ENCODE assay signal across 1 cellular context in genomic region chr20:5119435-5120188, GRCh38.
TF ChIP-seq lines count a peak whose summit lies in the region.

Gene PCNA (minus strand): TSS chr20:5119958. CDS start chr20:5119798, 160 bp downstream.

TF ChIP-seq in WTC11, 78 proteins besides CTCF, POLR2A, EP300 and RAD21 (continued from another document and continues in another):
- TF ChIP-seq PRDM15 (CRISPR knock-in tag; IDR thresholded peaks at IDR 0.05), result no peak
- peak; percentile 10; the same call in 1 of the 2 replicates for TF ChIP-seq TEAD1 (CRISPR knock-in tag; IDR thresholded peaks at IDR 0.05)
- TF ChIP-seq ARID4B (CRISPR knock-in tag; IDR thresholded peaks at IDR 0.05; ENCODE audit: borderline replicate concordance), result peak; percentile 3; the same call in 1 of the 2 replicates
- no peak for TF ChIP-seq JUN (CRISPR knock-in tag; IDR thresholded peaks at IDR 0.05)
- TF ChIP-seq, protein P1, sequence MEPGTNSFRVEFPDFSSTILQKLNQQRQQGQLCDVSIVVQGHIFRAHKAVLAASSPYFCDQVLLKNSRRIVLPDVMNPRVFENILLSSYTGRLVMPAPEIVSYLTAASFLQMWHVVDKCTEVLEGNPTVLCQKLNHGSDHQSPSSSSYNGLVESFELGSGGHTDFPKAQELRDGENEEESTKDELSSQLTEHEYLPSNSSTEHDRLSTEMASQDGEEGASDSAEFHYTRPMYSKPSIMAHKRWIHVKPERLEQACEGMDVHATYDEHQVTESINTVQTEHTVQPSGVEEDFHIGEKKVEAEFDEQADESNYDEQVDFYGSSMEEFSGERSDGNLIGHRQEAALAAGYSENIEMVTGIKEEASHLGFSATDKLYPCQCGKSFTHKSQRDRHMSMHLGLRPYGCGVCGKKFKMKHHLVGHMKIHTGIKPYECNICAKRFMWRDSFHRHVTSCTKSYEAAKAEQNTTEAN (CRISPR knock-in tag; IDR thresholded peaks at IDR 0.05), result 0 out of 2 replicates have a peak, but pooled peaks have one; percentile 16
- peak; percentile 71; the same call in 1 of the 2 replicates for TF ChIP-seq CREB1 (CRISPR knock-in tag; IDR thresholded peaks at IDR 0.05)
- TF ChIP-seq IRF2 (CRISPR knock-in tag; IDR thresholded peaks at IDR 0.05; ENCODE audit: borderline replicate concordance, low read depth), result peak; percentile 1; the same call in 1 of the 2 replicates
- peak; percentile 18; the same call in 1 of the 2 replicates for TF ChIP-seq ATF1 (CRISPR knock-in tag; IDR thresholded peaks at IDR 0.05)
- peak; percentile 91 for TF ChIP-seq SP1 (CRISPR knock-in tag; conservative IDR thresholded peaks at IDR 0.05)
- TF ChIP-seq ZMAT4 (CRISPR knock-in tag; IDR thresholded peaks at IDR 0.05), result no peak
- peak; percentile 90 for TF ChIP-seq CREM (CRISPR knock-in tag; IDR thresholded peaks at IDR 0.05)
- TF ChIP-seq GABPB1 (CRISPR knock-in tag; IDR thresholded peaks at IDR 0.05), result peak; percentile 91
- no peak; the same call in 1 of the 2 replicates for TF ChIP-seq TEAD4 (CRISPR knock-in tag; IDR thresholded peaks at IDR 0.05)
- no peak for TF ChIP-seq NFATC4 (CRISPR knock-in tag; IDR thresholded peaks at IDR 0.05)
- TF ChIP-seq, protein P2, sequence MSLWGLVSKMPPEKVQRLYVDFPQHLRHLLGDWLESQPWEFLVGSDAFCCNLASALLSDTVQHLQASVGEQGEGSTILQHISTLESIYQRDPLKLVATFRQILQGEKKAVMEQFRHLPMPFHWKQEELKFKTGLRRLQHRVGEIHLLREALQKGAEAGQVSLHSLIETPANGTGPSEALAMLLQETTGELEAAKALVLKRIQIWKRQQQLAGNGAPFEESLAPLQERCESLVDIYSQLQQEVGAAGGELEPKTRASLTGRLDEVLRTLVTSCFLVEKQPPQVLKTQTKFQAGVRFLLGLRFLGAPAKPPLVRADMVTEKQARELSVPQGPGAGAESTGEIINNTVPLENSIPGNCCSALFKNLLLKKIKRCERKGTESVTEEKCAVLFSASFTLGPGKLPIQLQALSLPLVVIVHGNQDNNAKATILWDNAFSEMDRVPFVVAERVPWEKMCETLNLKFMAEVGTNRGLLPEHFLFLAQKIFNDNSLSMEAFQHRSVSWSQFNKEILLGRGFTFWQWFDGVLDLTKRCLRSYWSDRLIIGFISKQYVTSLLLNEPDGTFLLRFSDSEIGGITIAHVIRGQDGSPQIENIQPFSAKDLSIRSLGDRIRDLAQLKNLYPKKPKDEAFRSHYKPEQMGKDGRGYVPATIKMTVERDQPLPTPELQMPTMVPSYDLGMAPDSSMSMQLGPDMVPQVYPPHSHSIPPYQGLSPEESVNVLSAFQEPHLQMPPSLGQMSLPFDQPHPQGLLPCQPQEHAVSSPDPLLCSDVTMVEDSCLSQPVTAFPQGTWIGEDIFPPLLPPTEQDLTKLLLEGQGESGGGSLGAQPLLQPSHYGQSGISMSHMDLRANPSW (CRISPR knock-in tag; conservative IDR thresholded peaks at IDR 0.05; ENCODE audit: low read depth), result peak; percentile 42; the same call in 1 of the 2 replicates
- no peak for TF ChIP-seq ATF6 (CRISPR knock-in tag; IDR thresholded peaks at IDR 0.05)
- TF ChIP-seq, protein P3, sequence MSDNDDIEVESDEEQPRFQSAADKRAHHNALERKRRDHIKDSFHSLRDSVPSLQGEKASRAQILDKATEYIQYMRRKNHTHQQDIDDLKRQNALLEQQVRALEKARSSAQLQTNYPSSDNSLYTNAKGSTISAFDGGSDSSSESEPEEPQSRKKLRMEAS (CRISPR knock-in tag; IDR thresholded peaks at IDR 0.05), result peak; percentile 95
- peak; percentile 38; the same call in 1 of the 2 replicates for TF ChIP-seq ZBTB21 (CRISPR knock-in tag; IDR thresholded peaks at IDR 0.05; ENCODE audit: borderline replicate concordance)
- TF ChIP-seq NR3C1 (CRISPR knock-in tag; conservative IDR thresholded peaks at IDR 0.05; ENCODE audit: low read depth), result no peak; the same call in 1 of the 2 replicates
- peak; percentile 8; the same call in 1 of the 2 replicates for TF ChIP-seq RELA (CRISPR knock-in tag; IDR thresholded peaks at IDR 0.05; ENCODE audit: borderline replicate concordance)
- TF ChIP-seq, protein P4, sequence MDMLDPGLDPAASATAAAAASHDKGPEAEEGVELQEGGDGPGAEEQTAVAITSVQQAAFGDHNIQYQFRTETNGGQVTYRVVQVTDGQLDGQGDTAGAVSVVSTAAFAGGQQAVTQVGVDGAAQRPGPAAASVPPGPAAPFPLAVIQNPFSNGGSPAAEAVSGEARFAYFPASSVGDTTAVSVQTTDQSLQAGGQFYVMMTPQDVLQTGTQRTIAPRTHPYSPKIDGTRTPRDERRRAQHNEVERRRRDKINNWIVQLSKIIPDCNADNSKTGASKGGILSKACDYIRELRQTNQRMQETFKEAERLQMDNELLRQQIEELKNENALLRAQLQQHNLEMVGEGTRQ (CRISPR knock-in tag; IDR thresholded peaks at IDR 0.05), result no peak; the same call in 1 of the 2 replicates
- 0 out of 2 replicates have a peak, but pooled peaks have one; percentile 38 for TF ChIP-seq PRRX2 (CRISPR knock-in tag; IDR thresholded peaks at IDR 0.05)
- TF ChIP-seq ETV6 (CRISPR knock-in tag; IDR thresholded peaks at IDR 0.05), result peak; percentile 92
- TF ChIP-seq HMGA2 (CRISPR knock-in tag; IDR thresholded peaks at IDR 0.05), result no peak
- TF ChIP-seq CBFB (CRISPR knock-in tag; IDR thresholded peaks at IDR 0.05; ENCODE audit: low read depth), result peak; percentile 43
- TF ChIP-seq ZNF138 (CRISPR knock-in tag; conservative IDR thresholded peaks at IDR 0.05), result peak; percentile 59; the same call in 1 of the 2 replicates
- peak; percentile 16 for TF ChIP-seq FOXJ3 (CRISPR knock-in tag; IDR thresholded peaks at IDR 0.05; ENCODE audit: borderline replicate concordance)
- TF ChIP-seq SMAD3 (CRISPR knock-in tag; IDR thresholded peaks at IDR 0.05; ENCODE audit: borderline replicate concordance), result 0 out of 2 replicates have a peak, but pooled peaks have one; percentile 1
- 0 out of 2 replicates have a peak, but pooled peaks have one; percentile 77 for TF ChIP-seq USF1 (CRISPR knock-in tag; IDR thresholded peaks at IDR 0.05)
- no peak for TF ChIP-seq ZSCAN18 (CRISPR knock-in tag; IDR thresholded peaks at IDR 0.05)
- TF ChIP-seq ESRRA (CRISPR knock-in tag; IDR thresholded peaks at IDR 0.05; ENCODE audit: borderline replicate concordance), result no peak; the same call in 1 of the 2 replicates
- 0 out of 2 replicates have a peak, but pooled peaks have one; percentile 86 for TF ChIP-seq ZNF219 (CRISPR knock-in tag; IDR thresholded peaks at IDR 0.05; ENCODE audit: borderline replicate concordance)
- peak; percentile 92 for TF ChIP-seq MYBL2 (CRISPR knock-in tag; IDR thresholded peaks at IDR 0.05)
- TF ChIP-seq HMGXB4 (CRISPR knock-in tag; IDR thresholded peaks at IDR 0.05), result peak; percentile 63; the same call in 1 of the 2 replicates
- TF ChIP-seq, protein P5, sequence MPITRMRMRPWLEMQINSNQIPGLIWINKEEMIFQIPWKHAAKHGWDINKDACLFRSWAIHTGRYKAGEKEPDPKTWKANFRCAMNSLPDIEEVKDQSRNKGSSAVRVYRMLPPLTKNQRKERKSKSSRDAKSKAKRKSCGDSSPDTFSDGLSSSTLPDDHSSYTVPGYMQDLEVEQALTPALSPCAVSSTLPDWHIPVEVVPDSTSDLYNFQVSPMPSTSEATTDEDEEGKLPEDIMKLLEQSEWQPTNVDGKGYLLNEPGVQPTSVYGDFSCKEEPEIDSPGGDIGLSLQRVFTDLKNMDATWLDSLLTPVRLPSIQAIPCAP (CRISPR knock-in tag; IDR thresholded peaks at IDR 0.05), result peak; percentile 61
- peak; percentile 79 for TF ChIP-seq NFYB (CRISPR knock-in tag; conservative IDR thresholded peaks at IDR 0.05; ENCODE audit: low read depth)
